In genomic region chr17:79187186-79187585, GRCh38 we compare ENCODE assay signal across 19 cellular contexts.
A peak's percentile ranks its signal among the peaks of the same experiment; 100 is the strongest.
DNase-seq lines count a peak whose midpoint lies in the region; ATAC-seq and TF ChIP-seq lines count a peak whose summit lies in the region.
"Had no signal": no experiment of that assay in that cellular context is flagged by ENCODE, and none has a peak within 500 bp of the region (broad histone marks: within the 10 kb centered on the region; RNA-seq: fewer than 3 reads in every experiment).

No MANE protein-coding gene starts in this region.

- no peak overlapping the region for H3K9ac ChIP-seq in neuronal stem cell (ENCODE audit: low read depth, low read length, poor library complexity)
- H3K9ac ChIP-seq: BLaER1 had no signal

- peak overlapping the region; percentile 2 for H3K23ac ChIP-seq in neuronal stem cell (ENCODE audit: low read depth, low read length, poor library complexity)

- no peak overlapping the region for H3K14ac ChIP-seq in neuronal stem cell (ENCODE audit: low read length)

- no peak overlapping the region for H3K4me2 ChIP-seq in neuronal stem cell (ENCODE audit: insufficient read depth, low read length, poor library complexity, severe bottlenecking)
- H3K4me2 ChIP-seq: BLaER1 had no signal

- no peaks in the 10 kb centered on the region for H3K79me1 ChIP-seq in neuronal stem cell (ENCODE audit: low read depth, low read length)

- H3K18ac ChIP-seq in neuronal stem cell (ENCODE audit: low read length), result peak overlapping the region; percentile 68

- H3K4me1 ChIP-seq in heart right ventricle, result peaks cover 0 to 8% (median 6%) of the 10 kb centered on the region in 9 donors
- H3K4me1 ChIP-seq in neuronal stem cell (ENCODE audit: control insufficient read depth in 2 of 2, insufficient read depth in 1 of 2, low read depth in 1 of 2, low read length in 2 of 2), result peaks cover 0 to 20% of the 10 kb centered on the region in 2 donors
- H3K4me1 ChIP-seq: BE2C had no signal

- H3K27me3 ChIP-seq in heart right ventricle (peaks cover 5 to 97% (median 96%) of the 10 kb centered on the region in 7 donors), WERI-Rb-1 (ENCODE audit: insufficient read depth, low read depth, severe bottlenecking) (no peaks in the 10 kb centered on the region), neuronal stem cell (ENCODE audit: control insufficient read depth in 3 of 3, insufficient read depth in 3 of 3, low read depth in 1 of 3, low read length in 3 of 3) (peaks cover 0 to 88% (median 13%) of the 10 kb centered on the region in 3 experiments)

- no peak for TF ChIP-seq CTCF in heart right ventricle (IDR thresholded peaks at IDR 0.05)
- TF ChIP-seq CTCF in WERI-Rb-1 (IDR thresholded peaks at IDR 0.05; ENCODE audit: low read depth, low read length), result no peak

- peak overlapping the region; percentile 11 for H2AK5ac ChIP-seq in neuronal stem cell (ENCODE audit: low read depth, low read length)

- H4K8ac ChIP-seq in neuronal stem cell (ENCODE audit: low read depth, low read length), result no peak overlapping the region

- H3K36me3 ChIP-seq in heart right ventricle (no peaks in the 10 kb centered on the region), WERI-Rb-1 (no peaks in the 10 kb centered on the region; the same call in 1 of the 2 replicates), neuronal stem cell (replicated peaks in 1 of 2; ENCODE audit: control insufficient read depth in 2 of 2, insufficient read depth in 2 of 2, low read length in 2 of 2) (no peaks in the 10 kb centered on the region)
- H3K36me3 ChIP-seq: BE2C, BLaER1 had no signal

- no peaks in the 10 kb centered on the region for H3K9me3 ChIP-seq in heart right ventricle
- no peaks in the 10 kb centered on the region for H3K9me3 ChIP-seq in WERI-Rb-1 (ENCODE audit: severe bottlenecking)
- peaks cover 0 to 2% of the 10 kb centered on the region in 2 donors for H3K9me3 ChIP-seq in neuronal stem cell (replicated peaks in 1 of 2; ENCODE audit: control insufficient read depth in 2 of 2, insufficient read depth in 1 of 2, low read depth in 1 of 2, low read length in 2 of 2)
- H3K9me3 ChIP-seq: BE2C, BLaER1 had no signal

- H2BK5ac ChIP-seq in neuronal stem cell (ENCODE audit: low read length), result no peak overlapping the region

- DNase-seq in Right ventricle myocardium inferior (ENCODE audit: missing footprints) (peak; percentile 32), heart right ventricle (no peak), WERI-Rb-1 (no peak), neuronal stem cell (ENCODE audit: low spot score) (no peak), NCI-H1930 (lab: John Stamatoyannopoulos, UW) (no peak)
- DNase-seq: C1 segment of cervical spinal cord; CD4-positive, alpha-beta memory T cell; CD4-positive, CD25-positive, alpha-beta regulatory T cell; CD8-positive, alpha-beta memory T cell; DMS 273 treated with DMSO at 0.1 percent for 48 hours; DMS153; DMS79; DND-41; EL; GDM1 had no signal

- H3K4me3 ChIP-seq in heart right ventricle (no peak overlapping the region), WERI-Rb-1 (ENCODE audit: low read depth, low read length) (no peak overlapping the region), neuronal stem cell (ENCODE audit: low read length in 2 of 2) (no peak overlapping the region)
- H3K4me3 ChIP-seq: BLaER1, GM12878 had no signal

- H2BK15ac ChIP-seq in neuronal stem cell (ENCODE audit: low read length), result peak overlapping the region; percentile 65

- no peak overlapping the region for H2BK120ac ChIP-seq in neuronal stem cell (ENCODE audit: low read depth, low read length)

- H3K27ac ChIP-seq in heart right ventricle (no peak overlapping the region), WERI-Rb-1 (peak overlapping the region; percentile 35), neuronal stem cell (replicated peaks; ENCODE audit: low read length) (no peak overlapping the region)
- H3K27ac ChIP-seq: BLaER1 had no signal

- H3K4ac ChIP-seq in neuronal stem cell (ENCODE audit: low read length), result peak overlapping the region; percentile 1

- H2AFZ ChIP-seq in neuronal stem cell (ENCODE audit: low read length), result no peak overlapping the region

- ATAC-seq in Right ventricle myocardium inferior (no peak), heart right ventricle (no peak), HG02884 (IDR thresholded peaks at IDR 0.05; ENCODE audit: unreplicated experiment) (no peak)

- no peak overlapping the region for H4K91ac ChIP-seq in neuronal stem cell (ENCODE audit: low read depth, low read length, poor library complexity)

- H2BK12ac ChIP-seq in neuronal stem cell (ENCODE audit: low read length), result no peak overlapping the region

- 77 to 79% methylated on average over 12 of the region's 12 CpGs for WGBS in heart right ventricle, 2 donors
- no CpG with 5 or more reads among the region's 12 CpGs for WGBS in neuronal stem cell (ENCODE audit: extremely low coverage in 2 of 2, insufficient read length in 2 of 2, insufficient replicate concordance in 1 of 2), 2 donors

- intact Hi-C loops in Right ventricle myocardium inferior (cut with DNase I) (no loop called here), heart right ventricle (cut with DNase I) (loop anchor here in 5 of 10 donors (5.0 kb wide), 1 partner anchor 205 kb away; no protein-coding TSS in a partner anchor)
